22 cellular contexts compared by ENCODE assay signal in the genomic region with DNA sequence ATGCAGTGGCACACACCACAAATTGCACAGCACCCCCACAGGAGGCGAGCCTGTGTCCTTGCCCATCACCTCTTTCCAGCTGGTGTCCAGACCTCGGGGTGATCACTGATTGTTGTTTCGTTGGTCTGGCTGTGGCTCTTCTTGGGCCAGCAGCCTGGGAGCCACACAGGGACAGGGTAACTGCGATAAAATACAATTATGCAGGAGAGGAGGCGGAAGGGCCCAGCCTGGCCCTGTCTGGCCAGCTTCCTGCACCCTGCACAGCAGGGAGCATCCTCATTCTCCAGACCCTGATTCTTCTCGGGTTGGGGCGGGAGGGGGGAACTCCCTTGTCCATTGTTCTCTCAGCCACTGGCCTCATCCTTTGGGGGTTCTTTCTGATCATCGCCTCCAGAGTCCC.
"Had no signal": no experiment of that assay in that cellular context is flagged by ENCODE, and none has a peak within 500 bp of the region (broad histone marks: within the 10 kb centered on the region; RNA-seq: fewer than 3 reads in every experiment).

No MANE protein-coding gene starts in this region.

- H3K4me3 ChIP-seq: coronary artery, gastrocnemius medialis, neural progenitor cell, pancreas, spleen, thyroid gland, vagina had no signal

- H3K4me1 ChIP-seq: pancreas, thyroid gland had no signal

- H3K9me3 ChIP-seq: gastrocnemius medialis, pancreas, thyroid gland, vagina had no signal

- H3K27ac ChIP-seq: coronary artery, gastrocnemius medialis, neural progenitor cell, pancreas, spleen, thyroid gland, vagina had no signal

- H3K27ac Mint-ChIP-seq: activated naive CD4-positive, alpha-beta T cell treated with anti-CD3 and anti-CD28 coated beads, Interleukin-2, amount 10 ng/mL, durations not matched to agents 7 days and 5 days; activated naive CD8-positive, alpha-beta T cell treated with anti-CD3 and anti-CD28 coated beads, Interleukin-2, amount 50 U/mL, for 24 hours; activated T-helper 2 cell treated with anti-CD3 and anti-CD28 coated beads, Interferon-gamma antibody, Interleukin-2, Interleukin-4, amounts not matched to agents 10 μg/mL and 5 μg/mL and 100 μg/mL, durations not matched to agents 14 hours and 24 hours and 36 hours; naive thymus-derived CD4-positive, alpha-beta T cell; T-helper 2 cell treated with Interferon-gamma antibody and Interleukin-4, amounts not matched to agents 5 μg/mL and 100 μg/mL, for 36 hours; WTC11 had no signal

- H2AFZ ChIP-seq: neural progenitor cell had no signal

- H3K4me2 ChIP-seq: neural progenitor cell had no signal

- DNase-seq: activated CD4-positive, alpha-beta T cell treated with anti-CD3 and anti-CD28 coated beads for 48 hours; activated naive CD4-positive, alpha-beta T cell treated with anti-CD3 and anti-CD28 coated beads, Interleukin-2, amount 10 ng/mL, durations not matched to agents 7 days and 5 days; activated naive CD8-positive, alpha-beta T cell treated with anti-CD3 and anti-CD28 coated beads, Interleukin-2, amount 50 U/mL, for 24 hours; erythroblast; gastrocnemius medialis; kidney; naive thymus-derived CD4-positive, alpha-beta T cell; pancreas; spleen; stimulated activated CD4-positive, alpha-beta T cell treated with anti-CD3 and anti-CD28 coated beads, Interleukin-4, amount 100 ng/mL, for 4 hours; stimulated activated naive CD4-positive, alpha-beta T cell; thyroid gland had no signal

- H3K4me3 Mint-ChIP-seq: activated naive CD4-positive, alpha-beta T cell treated with anti-CD3 and anti-CD28 coated beads, Interleukin-2, amount 10 ng/mL, durations not matched to agents 7 days and 5 days; activated naive CD8-positive, alpha-beta T cell treated with anti-CD3 and anti-CD28 coated beads, Interleukin-2, amount 50 U/mL, for 24 hours; brain; central memory CD8-positive, alpha-beta T cell; naive thymus-derived CD4-positive, alpha-beta T cell; neural progenitor cell; T-helper 2 cell treated with Interferon-gamma antibody and Interleukin-4, amounts not matched to agents 5 μg/mL and 100 μg/mL, for 36 hours; WTC11 had no signal

- ATAC-seq: activated naive CD8-positive, alpha-beta T cell treated with anti-CD3 and anti-CD28 coated beads, Interleukin-2, amount 50 U/mL, for 24 hours; gastrocnemius medialis; left lobe of liver; naive thymus-derived CD4-positive, alpha-beta T cell; pancreas; sciatic nerve; WTC11 had no signal

- H3K36me3 ChIP-seq: gastrocnemius medialis, neural progenitor cell, pancreas, thyroid gland, vagina had no signal

- H3K36me3 Mint-ChIP-seq: WTC11 had no signal

- H3K27me3 Mint-ChIP-seq: activated naive CD4-positive, alpha-beta T cell treated with anti-CD3 and anti-CD28 coated beads, Interleukin-2, amount 10 ng/mL, durations not matched to agents 7 days and 5 days; activated naive CD8-positive, alpha-beta T cell treated with anti-CD3 and anti-CD28 coated beads, Interleukin-2, amount 50 U/mL, for 24 hours; brain; central memory CD8-positive, alpha-beta T cell; naive thymus-derived CD4-positive, alpha-beta T cell had no signal

- H3K27me3 ChIP-seq: gastrocnemius medialis, neural progenitor cell, pancreas, spleen, thyroid gland, vagina had no signal

- H3K9ac ChIP-seq: neural progenitor cell had no signal

- H3K9me3 Mint-ChIP-seq: activated naive CD4-positive, alpha-beta T cell treated with anti-CD3 and anti-CD28 coated beads, Interleukin-2, amount 10 ng/mL, durations not matched to agents 7 days and 5 days; central memory CD8-positive, alpha-beta T cell; neural progenitor cell; T-helper 2 cell treated with Interferon-gamma antibody and Interleukin-4, amounts not matched to agents 5 μg/mL and 100 μg/mL, for 36 hours had no signal
